Comparison of ENCODE assay signal across 13 cellular contexts in genomic region chr3:26621891-26622633, GRCh38. TPM values are rescaled to one million over a fixed set of nuclear protein-coding genes. Genes with fewer than 3 reads are reported as not detected.
A peak's percentile ranks its signal among the peaks of the same experiment; 100 is the strongest.
DNase-seq lines count a peak whose midpoint lies in the region; TF ChIP-seq lines count a peak whose summit lies in the region.
"Had no signal": no experiment of that assay in that cellular context is flagged by ENCODE, and none has a peak within 500 bp of the region (broad histone marks: within the 10 kb centered on the region; RNA-seq: fewer than 3 reads in every experiment).

No MANE protein-coding gene starts in this region.

- no peak overlapping the region for H3K23ac ChIP-seq in mesendoderm (ENCODE audit: low read length)

- no peak overlapping the region for H2AK5ac ChIP-seq in mesendoderm (ENCODE audit: low read length)

- peaks cover 2% of the 10 kb centered on the region for H3K4me1 ChIP-seq in mesendoderm (ENCODE audit: control insufficient read depth, low read depth, low read length)
- peaks cover 0 to 15% (median 2%) of the 10 kb centered on the region in 6 donors for H3K4me1 ChIP-seq in spleen
- H3K4me1 ChIP-seq: prostate gland had no signal

- H2BK5ac ChIP-seq in mesendoderm (ENCODE audit: low read length) = no peak overlapping the region

- H4K5ac ChIP-seq in mesendoderm (ENCODE audit: low read length) = no peak overlapping the region

- H3K56ac ChIP-seq in mesendoderm (ENCODE audit: low read length) = peak overlapping the region; percentile 17

- no peak for TF ChIP-seq CTCF in dorsolateral prefrontal cortex (IDR thresholded peaks at IDR 0.05 in 54 of 56, conservative IDR thresholded peaks at IDR 0.05 in 2 of 56; ENCODE audit: low read depth in 1 of 56, partially characterized antibody in 56 of 56)
- TF ChIP-seq CTCF in spleen (IDR thresholded peaks at IDR 0.05 in 8 of 11, conservative IDR thresholded peaks at IDR 0.05 in 3 of 11) = no peak

- no peak overlapping the region for H3K4ac ChIP-seq in mesendoderm (ENCODE audit: low read depth, low read length)

- no peak overlapping the region for H3K18ac ChIP-seq in mesendoderm (ENCODE audit: low read length)

- no peak overlapping the region for H4K8ac ChIP-seq in mesendoderm (ENCODE audit: low read depth, low read length)

- no peak for TF ChIP-seq POLR2A in spleen (IDR thresholded peaks at IDR 0.05)

- H3K36me3 ChIP-seq in mesendoderm (ENCODE audit: control insufficient read depth, insufficient read depth, low read length) = no peaks in the 10 kb centered on the region
- no peaks in the 10 kb centered on the region for H3K36me3 ChIP-seq in spleen
- H3K36me3 ChIP-seq: prostate gland, uterus had no signal

- H3K4me2 ChIP-seq in mesendoderm (ENCODE audit: low read length) = peak overlapping the region; percentile 97

- peak overlapping the region; percentile 19 to 69 (median 56) for H3K4me3 ChIP-seq in dorsolateral prefrontal cortex
- no peak overlapping the region for H3K4me3 ChIP-seq in mesendoderm (ENCODE audit: low read length)
- peak overlapping the region in 5 of 8 donors; percentile 8 to 43 (median 13) for H3K4me3 ChIP-seq in spleen
- H3K4me3 ChIP-seq: prostate gland had no signal

- no CpG with 5 or more reads among the region's 27 CpGs for WGBS in mesendoderm (ENCODE audit: extremely low coverage, insufficient coverage, low lambda C conversion rate)
- WGBS in spleen, 5 donors = 8 to 16% (median 13%) methylated on average over 27 of the region's 27 CpGs

- H2BK15ac ChIP-seq in mesendoderm (replicated peaks; ENCODE audit: low read depth) = no peak overlapping the region

- intact Hi-C loops in dorsolateral prefrontal cortex (cut with DNase I) (no loop called here), spleen (cut with DNase I; ENCODE audit: low total_unique reads) (no loop called here)

- H3K9ac ChIP-seq in mesendoderm (ENCODE audit: low read length) = peak overlapping the region; percentile 50

- H3K79me1 ChIP-seq in mesendoderm (ENCODE audit: low read length) = no peaks in the 10 kb centered on the region

- H3K27ac ChIP-seq in dorsolateral prefrontal cortex = peak overlapping the region in 46 of 59 donors; percentile 7 to 95 (median 61)
- H3K27ac ChIP-seq in mesendoderm (ENCODE audit: low read depth, low read length) = no peak overlapping the region
- no peak overlapping the region for H3K27ac ChIP-seq in spleen
- H3K27ac ChIP-seq: prostate gland, uterus had no signal

- H3K79me2 ChIP-seq in mesendoderm (ENCODE audit: control insufficient read depth, insufficient read depth, low read length) = no peaks in the 10 kb centered on the region

- DNase-seq in HT1080 (ENCODE audit: low read depth) (peak; percentile 2), dorsolateral prefrontal cortex (peak in 1 of 10 donors; percentile 56), mesendoderm (peak; percentile 12), spleen (no peak), HuH-7 (ENCODE audit: low spot score) (no peak), NCI-H748 treated with DMSO at 0.1 percent for 48 hours (lab: John Stamatoyannopoulos, UW) (no peak), COLO668 (lab: John Stamatoyannopoulos, UW; ENCODE audit: unreplicated experiment) (no peak), SK-N-DZ (ENCODE audit: low spot score) (no peak)
- DNase-seq: activated naive CD8-positive, alpha-beta T cell treated with anti-CD3 and anti-CD28 coated beads, Interleukin-2, amount 10 ng/mL, durations not matched to agents 7 days and 5 days; NCI-H1092 treated with DMSO at 0.1 percent for 48 hours; uterus had no signal

- no peaks in the 10 kb centered on the region for H3K9me3 ChIP-seq in spleen
- H3K9me3 ChIP-seq: prostate gland, uterus had no signal

- peaks cover 0 to 53% (median 18%) of the 10 kb centered on the region in 45 donors for H3K27me3 ChIP-seq in dorsolateral prefrontal cortex
- peaks cover 11% of the 10 kb centered on the region for H3K27me3 ChIP-seq in mesendoderm (ENCODE audit: insufficient read depth, low read length, poor library complexity)
- peaks cover 0 to 57% (median 27%) of the 10 kb centered on the region in 7 donors for H3K27me3 ChIP-seq in spleen (replicated peaks in 1 of 7)

- no peak overlapping the region for H2BK120ac ChIP-seq in mesendoderm (ENCODE audit: low read depth, low read length)

RNA-seq across cellular contexts. Expression of gene LRRC3B, which starts 0.5 kb away (rescaled TPM):
- 0.29 and 0.47 TPM in 2 replicates for total RNA-seq in HT1080 (2014; rRNA removed; shearing (Covaris generic))
- polyA plus RNA-seq in HT1080 (2015; cell fraction: cytosol; rRNA removed) = 0.67 and 0.72 TPM in 2 replicates
- 0.06 TPM in 1 of 2 replicates, not detected in the other for polyA plus RNA-seq in HT1080 (2015; cell fraction: nucleus; rRNA removed)
- total RNA-seq in dorsolateral prefrontal cortex (10 to 100 TPM in 119 of 120 experiments, 1 to 10 TPM in 1; 7.0 to 43.7 (median 18.7) TPM), spleen (not detected)
- 0.62 TPM for polyA plus RNA-seq in mesendoderm (2013, experiment 1 of 2)
- 0.76 TPM for polyA plus RNA-seq in mesendoderm (2013, experiment 2 of 2)
- polyA plus RNA-seq in spleen = under 1 TPM in 1 of 3 donors, not detected in 2; 0.05 TPM
- 0.34 and 0.54 TPM in 2 replicates for polyA plus RNA-seq in SK-N-DZ (2014; cell fraction: cytosol; rRNA removed)
- polyA plus RNA-seq in SK-N-DZ (2014; cell fraction: nucleus; rRNA removed) = 0.23 and 0.95 TPM in 2 replicates
- total RNA-seq: activated naive CD8-positive, alpha-beta T cell treated with anti-CD3 and anti-CD28 coated beads, Interleukin-2, amount 10 ng/mL, durations not matched to agents 7 days and 5 days; T-helper 1 cell treated with Interleukin-12 subunit alpha and Interleukin-12 subunit beta and Interleukin-4 antibody, amounts not matched to agents 30 ng/mL and 1 ng/mL, for 36 hours had no signal

Comparison
In these comparisons a context has a peak if more than half of its experiments do, and no peak if none do; other contexts are left out.
1. DNase-seq: peak in HT1080 (single experiment) and mesendoderm (single experiment); none in spleen (single experiment), HuH-7 (single experiment), NCI-H748 treated with DMSO at 0.1 percent for 48 hours (single experiment), COLO668 (single experiment) and SK-N-DZ (single experiment).
2. H3K27ac ChIP-seq: peak in dorsolateral prefrontal cortex (46 of 59); none in mesendoderm (single experiment) and spleen (0 of 8).